30 cellular contexts compared by ENCODE assay signal in the genomic region with DNA sequence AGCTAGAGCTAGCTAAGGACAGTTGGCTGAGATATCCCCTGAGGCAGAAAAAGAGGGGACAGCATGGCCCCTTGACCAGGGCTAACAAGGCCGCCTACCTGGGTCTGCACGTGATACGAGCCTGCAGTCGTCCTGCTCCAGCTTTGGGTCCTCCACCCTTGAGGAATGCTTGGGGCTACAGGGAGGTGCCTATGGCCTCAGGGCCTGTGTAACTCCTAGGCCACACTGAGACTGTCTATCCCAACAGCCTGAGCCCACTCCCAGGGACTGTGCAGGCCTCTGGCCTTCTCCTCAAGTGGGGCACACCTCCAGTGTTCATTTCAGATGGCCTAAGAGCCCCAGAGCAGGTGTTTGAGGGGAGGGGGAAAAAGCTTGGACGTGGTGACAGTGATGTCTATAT.
"Had no signal": no experiment of that assay in that cellular context is flagged by ENCODE, and none has a peak within 500 bp of the region (broad histone marks: within the 10 kb centered on the region; RNA-seq: fewer than 3 reads in every experiment).

No MANE protein-coding gene starts in this region.

- H3K27ac Mint-ChIP-seq: activated CD4-positive, alpha-beta memory T cell treated with anti-CD3 and anti-CD28 coated beads for 36 hours; activated CD4-positive, alpha-beta T cell treated with anti-CD3 and anti-CD28 coated beads for 36 hours; activated CD4-positive, alpha-beta T cell treated with anti-CD3 and anti-CD28 coated beads, Interleukin-2, amount 10 ng/mL, durations not matched to agents 24 days and 14 days; activated CD8-positive, alpha-beta memory T cell treated with anti-CD3 and anti-CD28 coated beads, Interleukin-2, amount 10 ng/mL, durations not matched to agents 7 days and 5 days; activated CD8-positive, alpha-beta T cell treated with anti-CD3 and anti-CD28 coated beads, Interleukin-2, amount 10 ng/mL, durations not matched to agents 7 days and 5 days; activated naive CD4-positive, alpha-beta T cell treated with anti-CD3 and anti-CD28 coated beads, Interleukin-2, amount 10 ng/mL, durations not matched to agents 7 days and 5 days; activated T-helper 1 cell treated with anti-CD3 and anti-CD28 coated beads, Interleukin-12 subunit alpha, Interleukin-12 subunit beta, Interleukin-2, Interleukin-4 antibody, amounts not matched to agents 30 ng/mL and 10 ng/mL and 1 ng/mL, durations not matched to agents 14 hours and 24 hours and 36 hours; brain had no signal

- H3K4me3 Mint-ChIP-seq: activated CD4-positive, alpha-beta memory T cell treated with anti-CD3 and anti-CD28 coated beads for 36 hours; activated CD4-positive, alpha-beta T cell treated with anti-CD3 and anti-CD28 coated beads for 36 hours; activated CD4-positive, alpha-beta T cell treated with anti-CD3 and anti-CD28 coated beads, Interleukin-2, amount 10 ng/mL, durations not matched to agents 24 days and 14 days; activated CD8-positive, alpha-beta memory T cell treated with anti-CD3 and anti-CD28 coated beads, Interleukin-2, amount 10 ng/mL, durations not matched to agents 7 days and 5 days; activated CD8-positive, alpha-beta T cell treated with anti-CD3 and anti-CD28 coated beads, Interleukin-2, amount 10 ng/mL, durations not matched to agents 7 days and 5 days; activated naive CD4-positive, alpha-beta T cell treated with anti-CD3 and anti-CD28 coated beads, Interleukin-2, amount 10 ng/mL, durations not matched to agents 7 days and 5 days; activated T-helper 1 cell treated with anti-CD3 and anti-CD28 coated beads, Interleukin-12 subunit alpha, Interleukin-12 subunit beta, Interleukin-2, Interleukin-4 antibody, amounts not matched to agents 30 ng/mL and 10 ng/mL and 1 ng/mL, durations not matched to agents 14 hours and 24 hours and 36 hours; brain had no signal

- H3K4me1 Mint-ChIP-seq: activated CD4-positive, alpha-beta T cell treated with anti-CD3 and anti-CD28 coated beads for 36 hours; activated CD4-positive, alpha-beta T cell treated with anti-CD3 and anti-CD28 coated beads, Interleukin-2, amount 10 ng/mL, durations not matched to agents 24 days and 14 days; activated CD8-positive, alpha-beta memory T cell treated with anti-CD3 and anti-CD28 coated beads, Interleukin-2, amount 10 ng/mL, durations not matched to agents 7 days and 5 days; activated naive CD4-positive, alpha-beta T cell treated with anti-CD3 and anti-CD28 coated beads, Interleukin-2, amount 10 ng/mL, durations not matched to agents 7 days and 5 days had no signal

- DNase-seq: activated CD4-positive, alpha-beta memory T cell treated with anti-CD3 and anti-CD28 coated beads for 36 hours; activated CD4-positive, alpha-beta T cell treated with anti-CD3 and anti-CD28 coated beads for 36 hours; activated CD4-positive, alpha-beta T cell treated with anti-CD3 and anti-CD28 coated beads, Interleukin-2, amount 10 ng/mL, durations not matched to agents 24 days and 14 days; activated CD4-positive, CD25-positive, alpha-beta regulatory T cell; activated CD4-positive, CD25-positive, alpha-beta regulatory T cell treated with anti-CD3 and anti-CD28 coated beads, Interleukin-2, amount 50 U/mL, for 72 hours; activated CD8-positive, alpha-beta memory T cell treated with anti-CD3 and anti-CD28 coated beads, Interleukin-2, amount 10 ng/mL, durations not matched to agents 7 days and 5 days; activated CD8-positive, alpha-beta memory T cell treated with anti-CD3 and anti-CD28 coated beads, Interleukin-2, amount 50 U/mL, for 4 hours; activated CD8-positive, alpha-beta T cell treated with anti-CD3 and anti-CD28 coated beads, Interleukin-2, amount 10 ng/mL, durations not matched to agents 7 days and 5 days; activated gamma-delta T cell; activated naive CD4-positive, alpha-beta T cell; activated naive CD4-positive, alpha-beta T cell treated with anti-CD3 and anti-CD28 coated beads, Interleukin-2, amount 10 ng/mL, durations not matched to agents 7 days and 5 days; activated T-cell treated with anti-CD3 and anti-CD28 coated beads, Interleukin-2, amount 50 U/mL, for 1 hour; activated T-cell treated with anti-CD3 and anti-CD28 coated beads, Interleukin-2, amount 50 U/mL, for 48 hours; adrenal gland; amygdala; aorta; central memory CD4-positive, alpha-beta T cell; cerebellar nuclear complex; colonic mucosa; effector CD8-positive, alpha-beta T cell; esophagus squamous epithelium; foreskin melanocyte; T-helper 2 cell had no signal

- H3K9me3 ChIP-seq: adrenal gland, breast epithelium, colonic mucosa, esophagus squamous epithelium, gastroesophageal sphincter had no signal

- H3K9me3 Mint-ChIP-seq: activated CD4-positive, alpha-beta memory T cell treated with anti-CD3 and anti-CD28 coated beads for 36 hours; activated CD4-positive, alpha-beta T cell treated with anti-CD3 and anti-CD28 coated beads, Interleukin-2, amount 10 ng/mL, durations not matched to agents 24 days and 14 days; activated naive CD4-positive, alpha-beta T cell treated with anti-CD3 and anti-CD28 coated beads, Interleukin-2, amount 10 ng/mL, durations not matched to agents 7 days and 5 days; activated naive CD4-positive, alpha-beta T cell treated with anti-CD3 and anti-CD28 coated beads, Interleukin-2, amount 50 U/mL, for 72 hours; activated T-helper 1 cell treated with anti-CD3 and anti-CD28 coated beads, Interleukin-12 subunit alpha, Interleukin-12 subunit beta, Interleukin-2, Interleukin-4 antibody, amounts not matched to agents 30 ng/mL and 10 ng/mL and 1 ng/mL, durations not matched to agents 14 hours and 24 hours and 36 hours had no signal

- H3K4me3 ChIP-seq: adrenal gland, breast epithelium, cardiac muscle cell, colonic mucosa, esophagus squamous epithelium, gastroesophageal sphincter had no signal

- H3K36me3 ChIP-seq: adrenal gland, breast epithelium, cardiac muscle cell, colonic mucosa, esophagus squamous epithelium, gastroesophageal sphincter had no signal

- H3K27me3 ChIP-seq: adrenal gland, breast epithelium, cardiac muscle cell, colonic mucosa, esophagus squamous epithelium, gastroesophageal sphincter had no signal

- ATAC-seq: activated CD4-positive, alpha-beta T cell treated with anti-CD3 and anti-CD28 coated beads for 36 hours; activated CD8-positive, alpha-beta memory T cell treated with anti-CD3 and anti-CD28 coated beads, Interleukin-2, amount 10 ng/mL, durations not matched to agents 7 days and 5 days; activated CD8-positive, alpha-beta T cell treated with anti-CD3 and anti-CD28 coated beads, Interleukin-2, amount 10 ng/mL, durations not matched to agents 7 days and 5 days; activated naive CD4-positive, alpha-beta T cell treated with anti-CD3 and anti-CD28 coated beads, Interleukin-2, amount 50 U/mL, for 72 hours; gastroesophageal sphincter had no signal

- H3K27ac ChIP-seq: adrenal gland, breast epithelium, cardiac muscle cell, colonic mucosa, epithelial cell of prostate, esophagus squamous epithelium, gastroesophageal sphincter had no signal

- H3K4me1 ChIP-seq: adrenal gland, breast epithelium, colonic mucosa, esophagus squamous epithelium, gastroesophageal sphincter had no signal
